12 cellular contexts compared by ENCODE assay signal in the genomic region with DNA sequence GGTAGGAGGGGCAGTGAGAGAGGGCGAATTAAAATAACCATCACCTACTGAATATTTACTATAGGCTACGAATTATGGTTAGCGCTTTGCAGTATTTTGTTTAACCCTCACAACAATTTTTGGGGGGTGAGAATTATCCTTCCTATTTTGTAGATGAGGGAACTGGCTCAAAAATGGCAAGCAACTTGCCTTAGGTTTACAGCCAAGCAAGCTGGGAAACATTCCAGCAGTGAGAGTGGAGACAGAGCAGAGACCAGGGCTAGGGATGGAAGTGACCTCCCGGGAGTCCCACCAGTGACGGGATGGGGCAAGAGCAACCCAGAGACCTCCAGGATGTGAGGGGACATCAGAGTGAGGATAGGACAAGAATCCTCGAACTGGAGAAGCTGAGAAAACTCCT. TPM values are rescaled to one million over a fixed set of nuclear protein-coding genes. Genes with fewer than 3 reads are reported as not detected.
DNase-seq lines count a peak whose midpoint lies in the region; TF ChIP-seq lines count a peak whose summit lies in the region.
"Had no signal": no experiment of that assay in that cellular context is flagged by ENCODE, and none has a peak within 500 bp of the region (broad histone marks: within the 10 kb centered on the region; RNA-seq: fewer than 3 reads in every experiment).

No MANE protein-coding gene starts in this region.

- CTCF ChIA-PET in Caco-2 (lab: Charles Lee), result interaction anchor here (0.6 kb wide), 1 partner anchor 13 kb away, joined by 7 read pairs; no protein-coding TSS in a partner anchor

- no peaks in the 10 kb centered on the region for H3K27me3 ChIP-seq in Caco-2 (replicated peaks; ENCODE audit: control insufficient read depth, insufficient read depth, low read length)
- H3K27me3 ChIP-seq in ascending aorta, result no peaks in the 10 kb centered on the region
- no peaks in the 10 kb centered on the region for H3K27me3 ChIP-seq in liver (ENCODE audit: control insufficient read depth in 4 of 4, insufficient read depth in 4 of 4, low read length in 3 of 4)
- H3K27me3 ChIP-seq in spleen (replicated peaks in 1 of 7), result peaks cover 0 to 83% (median 34%) of the 10 kb centered on the region in 7 donors

- H3K4me3 Mint-ChIP-seq in Caco-2 (ENCODE audit: unreplicated experiment), result no peak overlapping the region

- peak overlapping the region; percentile 55 for H3K27ac Mint-ChIP-seq in Caco-2 (ENCODE audit: unreplicated experiment)

- TF ChIP-seq CTCF in Caco-2 (IDR thresholded peaks at IDR 0.05; ENCODE audit: insufficient read depth in 1 of 2, low read depth in 1 of 2, low read length in 1 of 2, severe bottlenecking in 1 of 2, unreplicated experiment in 1 of 2) (no peak), ascending aorta (IDR thresholded peaks at IDR 0.05) (no peak), liver (IDR thresholded peaks at IDR 0.05; ENCODE audit: low read depth, low read length, missing input control) (no peak), spleen (IDR thresholded peaks at IDR 0.05 in 8 of 11, conservative IDR thresholded peaks at IDR 0.05 in 3 of 11) (no peak)

- WGBS in liver, result 47% methylated on average over 6 of the region's 6 CpGs
- 11 to 20% (median 16%) methylated on average over 6 of the region's 6 CpGs for WGBS in spleen, 5 donors

- DNase-seq in Caco-2 (no peak), ascending aorta (ENCODE audit: low spot score in 2 of 2) (no peak), spleen (no peak), LoVo (ENCODE audit: low spot score) (no peak), NOMO-1 (lab: John Stamatoyannopoulos, UW; ENCODE audit: unreplicated experiment in 2 of 2) (no peak), occipital lobe (lab: John Stamatoyannopoulos, UW) (no peak)
- DNase-seq in activated CD4-positive, alpha-beta T cell treated with anti-CD3 and anti-CD28 coated beads, Interleukin-2, amount 50 U/mL, for 48 hours, result no peak
- DNase-seq: effector CD4-positive, alpha-beta T cell; hippocampal formation had no signal

- H3K36me3 ChIP-seq in Caco-2 (ENCODE audit: control insufficient read depth, insufficient read depth, low read length) (no peaks in the 10 kb centered on the region), ascending aorta (no peaks in the 10 kb centered on the region), liver (ENCODE audit: control insufficient read depth in 4 of 4, insufficient read depth in 3 of 4, low read depth in 1 of 4, low read length in 3 of 4) (peaks cover 0 to 3% (median under 1%) of the 10 kb centered on the region in 4 donors), spleen (no peaks in the 10 kb centered on the region)

- H3K4me3 ChIP-seq in Caco-2 (ENCODE audit: low read depth, low read length) (no peak overlapping the region), ascending aorta (peak overlapping the region; percentile 38 to 53), liver (ENCODE audit: low read depth in 1 of 3, low read length in 3 of 3) (no peak overlapping the region), spleen (peak overlapping the region in 5 of 8 donors; percentile 3 to 58 (median 10))

- TF ChIP-seq RAD21 in liver (IDR thresholded peaks at IDR 0.05), result peak in 1 of 2 donors; percentile 2

- H3K9me3 Mint-ChIP-seq in Caco-2 (ENCODE audit: unreplicated experiment), result no peaks in the 10 kb centered on the region

- no peak for TF ChIP-seq POLR2A in spleen (IDR thresholded peaks at IDR 0.05)

- intact Hi-C loops in Caco-2 (cut with micrococcal nuclease; ENCODE audit: unreplicated experiment), result no loop called here
- intact Hi-C loops in ascending aorta (cut with DNase I), result loop anchor here (5.0 kb wide), 1 partner anchor 54 kb away; a partner anchor contains a TSS
- intact Hi-C loops in spleen (cut with DNase I; ENCODE audit: low total_unique reads), result loop anchor here (5.0 to 10.0 kb wide), 2 partner anchors 52 to 101 kb away; a partner anchor contains a TSS

- H3K4me1 Mint-ChIP-seq in Caco-2 (ENCODE audit: low read depth, unreplicated experiment), result peaks cover 6% of the 10 kb centered on the region

- POLR2A ChIA-PET in Caco-2 (lab: Charles Lee), result interaction anchor here (0.6 kb wide), 1 partner anchor 49 kb away, joined by 3 read pairs; no protein-coding TSS in a partner anchor

- H3K9me3 ChIP-seq in Caco-2, result no peaks in the 10 kb centered on the region
- H3K9me3 ChIP-seq in ascending aorta, result no peaks in the 10 kb centered on the region
- H3K9me3 ChIP-seq in liver (ENCODE audit: control insufficient read depth in 4 of 4, low read length in 3 of 4), result no peaks in the 10 kb centered on the region
- no peaks in the 10 kb centered on the region for H3K9me3 ChIP-seq in spleen

- peaks cover 15% of the 10 kb centered on the region for H3K36me3 Mint-ChIP-seq in Caco-2 (ENCODE audit: insufficient read depth, unreplicated experiment)

- no TSS peak for BruUV-seq in Caco-2 (replicated peaks; lab: Mats Ljungman, UMichigan)

- no peak overlapping the region for H3K27ac ChIP-seq in ascending aorta
- peak overlapping the region; percentile 49 to 60 for H3K27ac ChIP-seq in liver (ENCODE audit: low read depth in 1 of 2, low read length in 2 of 2)
- peak overlapping the region in 6 of 8 donors; percentile 2 to 67 (median 40) for H3K27ac ChIP-seq in spleen

- H3K9ac ChIP-seq in liver (ENCODE audit: low read depth in 1 of 2, low read length in 2 of 2), result peak overlapping the region in 1 of 2 donors; percentile 27

- H3K4me1 ChIP-seq in Caco-2 (peaks cover 10% of the 10 kb centered on the region), ascending aorta (peaks cover 9 to 31% of the 10 kb centered on the region in 2 donors), liver (ENCODE audit: control insufficient read depth in 4 of 4, insufficient read depth in 4 of 4, low read length in 3 of 4) (peaks cover 3 to 37% (median 22%) of the 10 kb centered on the region in 4 donors), spleen (peaks cover 24 to 68% (median 50%) of the 10 kb centered on the region in 6 donors)

- H3K27me3 Mint-ChIP-seq in Caco-2 (ENCODE audit: insufficient read depth, unreplicated experiment), result no peaks in the 10 kb centered on the region

TF ChIP-seq in liver, 16 proteins besides CTCF, POLR2A, EP300 and RAD21:
- TF ChIP-seq, protein P1, sequence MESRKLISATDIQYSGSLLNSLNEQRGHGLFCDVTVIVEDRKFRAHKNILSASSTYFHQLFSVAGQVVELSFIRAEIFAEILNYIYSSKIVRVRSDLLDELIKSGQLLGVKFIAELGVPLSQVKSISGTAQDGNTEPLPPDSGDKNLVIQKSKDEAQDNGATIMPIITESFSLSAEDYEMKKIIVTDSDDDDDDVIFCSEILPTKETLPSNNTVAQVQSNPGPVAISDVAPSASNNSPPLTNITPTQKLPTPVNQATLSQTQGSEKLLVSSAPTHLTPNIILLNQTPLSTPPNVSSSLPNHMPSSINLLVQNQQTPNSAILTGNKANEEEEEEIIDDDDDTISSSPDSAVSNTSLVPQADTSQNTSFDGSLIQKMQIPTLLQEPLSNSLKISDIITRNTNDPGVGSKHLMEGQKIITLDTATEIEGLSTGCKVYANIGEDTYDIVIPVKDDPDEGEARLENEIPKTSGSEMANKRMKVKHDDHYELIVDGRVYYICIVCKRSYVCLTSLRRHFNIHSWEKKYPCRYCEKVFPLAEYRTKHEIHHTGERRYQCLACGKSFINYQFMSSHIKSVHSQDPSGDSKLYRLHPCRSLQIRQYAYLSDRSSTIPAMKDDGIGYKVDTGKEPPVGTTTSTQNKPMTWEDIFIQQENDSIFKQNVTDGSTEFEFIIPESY (IDR thresholded peaks at IDR 0.05), result no peak
- no peak for TF ChIP-seq EGR1 (IDR thresholded peaks at IDR 0.05; ENCODE audit: low read depth in 2 of 2)
- TF ChIP-seq TAF1 (conservative IDR thresholded peaks at IDR 0.05), result no peak
- TF ChIP-seq SP1 (IDR thresholded peaks at IDR 0.05), result no peak

RNA-seq across cellular contexts. Expression of a gene that starts 0.4 kb away (rescaled TPM):
- 0.54 TPM in 1 of 2 replicates, not detected in the other for total RNA-seq in Caco-2 (2022)
- not detected for total RNA-seq in ascending aorta
- total RNA-seq in liver, result 1 to 10 TPM; 1.7 to 1.8 TPM
- polyA plus RNA-seq in liver, result 1 to 10 TPM; 5.9 to 9.1 TPM
- total RNA-seq in spleen, result 10 to 100 TPM in 5 of 7 donors, 1 to 10 TPM in 2; 5.8 to 74.3 (median 16.5) TPM
- polyA plus RNA-seq in spleen, result 10 to 100 TPM in 1 of 3 donors, 1 to 10 TPM in 2; 5.0 to 10.9 (median 8.4) TPM
- total RNA-seq in occipital lobe, result 0.62 TPM
- total RNA-seq: NCI-H460 had no signal

RNA-seq across cellular contexts. Expression of a gene that starts 2.2 kb away (rescaled TPM):
- total RNA-seq in Caco-2 (2022) (11.8 and 15.6 TPM in 2 replicates), ascending aorta (not detected), liver (10 to 100 TPM; 15.1 to 34.5 TPM), spleen (not detected), occipital lobe (not detected)
- polyA plus RNA-seq in liver (10 to 100 TPM; 16.9 to 63.2 TPM), spleen (under 1 TPM in 1 of 3 donors, not detected in 2; 0.06 TPM)
- total RNA-seq: NCI-H460; T-helper 2 cell treated with Interferon-gamma antibody and Interleukin-4, amounts not matched to agents 100 ng/mL and 5 ng/mL, for 36 hours had no signal

RNA-seq across cellular contexts. Expression of a gene that starts 9.4 kb away (rescaled TPM):
- 133 and 136 TPM in 2 replicates for total RNA-seq in Caco-2 (2022)
- 160 TPM for total RNA-seq in ascending aorta
- total RNA-seq in liver, result 10 to 100 TPM; 64.7 to 95.5 TPM
- 100 to 1,000 TPM; 155 to 219 TPM for polyA plus RNA-seq in liver
- total RNA-seq in spleen, result 100 to 1,000 TPM in 1 of 7 donors, 10 to 100 TPM in 6; 72.9 to 143 (median 84.0) TPM
- 100 to 1,000 TPM; 106 to 161 (median 124) TPM for polyA plus RNA-seq in spleen
- 64.4 TPM for total RNA-seq in occipital lobe

RNA-seq across cellular contexts. Expression of a gene that starts 14.8 kb away (rescaled TPM):
- 9.9 and 12.1 TPM in 2 replicates for total RNA-seq in Caco-2 (2022)
- total RNA-seq in ascending aorta, result not detected
- 10 to 100 TPM; 20.1 to 32.5 TPM for total RNA-seq in liver
- polyA plus RNA-seq in liver, result 100 to 1,000 TPM; 198 to 309 TPM
- total RNA-seq in spleen, result not detected
- polyA plus RNA-seq in spleen, result not detected
- total RNA-seq in occipital lobe, result not detected
- total RNA-seq: NCI-H460; T-helper 2 cell treated with Interferon-gamma antibody and Interleukin-4, amounts not matched to agents 100 ng/mL and 5 ng/mL, for 36 hours had no signal

Comparison
In these comparisons a context has a peak if more than half of its experiments do, and no peak if none do; other contexts are left out.
1. H3K4me3 ChIP-seq: peak in ascending aorta (2 of 2) and spleen (5 of 8); none in Caco-2 (single experiment) and liver (0 of 3).
2. H3K27ac ChIP-seq: peak in liver (2 of 2) and spleen (6 of 8); none in ascending aorta (0 of 2).
3. RNA of a gene that starts 2.2 kb away (total RNA-seq): 15.1 to 34.5 TPM in liver and 11.8 to 15.6 TPM in Caco-2; not detected in occipital lobe (single experiment), not detected in ascending aorta (single experiment) and not detected in spleen; every median in the first group is over 10 times any median in the second.